ENCODE assay signal across 11 cellular contexts in genomic region chr5:132525299-132525724, GRCh38. TPM values are rescaled to one million over a fixed set of nuclear protein-coding genes. Genes with fewer than 3 reads are reported as not detected.
DNase-seq lines count a peak whose midpoint lies in the region; ATAC-seq and TF ChIP-seq lines count a peak whose summit lies in the region.
"Had no signal": no experiment of that assay in that cellular context is flagged by ENCODE, and none has a peak within 500 bp of the region (broad histone marks: within the 10 kb centered on the region; RNA-seq: fewer than 3 reads in every experiment).

No MANE protein-coding gene starts in this region.

- CTCF ChIA-PET in activated naive CD4-positive, alpha-beta T cell treated with anti-CD3 and anti-CD28 coated beads for 36 hours (lab: Charles Lee), result interaction anchor here (0.6 to 3.0 kb wide), 15 partner anchors 20 to 797 kb away, joined by 3 to 33 read pairs (median 7); partner anchors contain the start of gene CCNI2

- H3K36me3 Mint-ChIP-seq in activated naive CD4-positive, alpha-beta T cell treated with anti-CD3 and anti-CD28 coated beads for 36 hours (ENCODE audit: low read depth), result no peaks in the 10 kb centered on the region
- peaks cover 2 to 4% of the 10 kb centered on the region in 2 donors for H3K36me3 Mint-ChIP-seq in stimulated activated naive B cell treated with anti-CD40 and anti-IgM and Interleukin-4, amounts not matched to agents 10 μg/mL and 1 μg/mL and 100 μg/mL, for 72 hours
- no peaks in the 10 kb centered on the region for H3K36me3 Mint-ChIP-seq in type B pancreatic cell

- intact Hi-C loops in activated naive CD4-positive, alpha-beta T cell treated with anti-CD3 and anti-CD28 coated beads for 36 hours (cut with micrococcal nuclease), result loop anchor here (1.0 to 5.0 kb wide), 4 partner anchors 52 to 212 kb away; partner anchors contain the start of gene KIF3A

- peak; percentile 24 for DNase-seq in activated naive CD4-positive, alpha-beta T cell treated with anti-CD3 and anti-CD28 coated beads for 36 hours
- DNase-seq in activated naive CD4-positive, alpha-beta T cell (lab: John Stamatoyannopoulos, UW), result no peak
- peak; percentile 35 for DNase-seq in stimulated activated naive B cell treated with anti-CD40 and anti-IgM and Interleukin-4, amounts not matched to agents 10 μg/mL and 1 μg/mL and 100 μg/mL, for 72 hours
- DNase-seq in T-helper 9 cell (no peak), ureter (ENCODE audit: low spot score) (no peak), type B pancreatic cell (ENCODE audit: extremely low spot score, unreplicated experiment) (no peak)
- DNase-seq: GOT3, NCI-H226 had no signal

- H3K27me3 Mint-ChIP-seq in activated naive CD4-positive, alpha-beta T cell treated with anti-CD3 and anti-CD28 coated beads for 36 hours (ENCODE audit: low read depth), result peaks cover 4% of the 10 kb centered on the region
- H3K27me3 Mint-ChIP-seq in stimulated activated naive B cell treated with anti-CD40 and anti-IgM and Interleukin-4, amounts not matched to agents 10 μg/mL and 1 μg/mL and 100 μg/mL, for 72 hours, result no peaks in the 10 kb centered on the region
- peaks cover 11% of the 10 kb centered on the region for H3K27me3 Mint-ChIP-seq in type B pancreatic cell

- peaks cover 37% of the 10 kb centered on the region for H3K4me1 Mint-ChIP-seq in activated naive CD4-positive, alpha-beta T cell treated with anti-CD3 and anti-CD28 coated beads for 36 hours (ENCODE audit: low read depth)
- peaks cover 48 to 65% of the 10 kb centered on the region in 2 donors for H3K4me1 Mint-ChIP-seq in stimulated activated naive B cell treated with anti-CD40 and anti-IgM and Interleukin-4, amounts not matched to agents 10 μg/mL and 1 μg/mL and 100 μg/mL, for 72 hours
- H3K4me1 Mint-ChIP-seq in type B pancreatic cell (ENCODE audit: unreplicated experiment), result peaks cover 5% of the 10 kb centered on the region

- TF ChIP-seq CTCF in type B pancreatic cell (conservative IDR thresholded peaks at IDR 0.05), result no peak

- no peak overlapping the region for H3K27ac Mint-ChIP-seq in activated naive CD4-positive, alpha-beta T cell treated with anti-CD3 and anti-CD28 coated beads for 36 hours
- H3K27ac Mint-ChIP-seq in stimulated activated naive B cell treated with anti-CD40 and anti-IgM and Interleukin-4, amounts not matched to agents 10 μg/mL and 1 μg/mL and 100 μg/mL, for 72 hours, result peak overlapping the region; percentile 72
- no peak overlapping the region for H3K27ac Mint-ChIP-seq in type B pancreatic cell

- no peak overlapping the region for H3K4me3 Mint-ChIP-seq in activated naive CD4-positive, alpha-beta T cell treated with anti-CD3 and anti-CD28 coated beads for 36 hours
- H3K4me3 Mint-ChIP-seq in stimulated activated naive B cell treated with anti-CD40 and anti-IgM and Interleukin-4, amounts not matched to agents 10 μg/mL and 1 μg/mL and 100 μg/mL, for 72 hours, result peak overlapping the region; percentile 44 to 55
- no peak overlapping the region for H3K4me3 Mint-ChIP-seq in type B pancreatic cell

- no peaks in the 10 kb centered on the region for H3K9me3 Mint-ChIP-seq in activated naive CD4-positive, alpha-beta T cell treated with anti-CD3 and anti-CD28 coated beads for 36 hours
- peaks cover 0 to 3% of the 10 kb centered on the region in 2 donors for H3K9me3 Mint-ChIP-seq in stimulated activated naive B cell treated with anti-CD40 and anti-IgM and Interleukin-4, amounts not matched to agents 10 μg/mL and 1 μg/mL and 100 μg/mL, for 72 hours
- no peaks in the 10 kb centered on the region for H3K9me3 Mint-ChIP-seq in type B pancreatic cell

- peak; percentile 73 for ATAC-seq in HG02588 (IDR thresholded peaks at IDR 0.05; ENCODE audit: unreplicated experiment)
- ATAC-seq in HG03558 (IDR thresholded peaks at IDR 0.05; ENCODE audit: extremely low read depth, unreplicated experiment), result peak; percentile 82
- peak; percentile 86 to 88 for ATAC-seq in stimulated activated naive B cell treated with anti-CD40 and anti-IgM and Interleukin-4, amounts not matched to agents 10 μg/mL and 1 μg/mL and 100 μg/mL, for 72 hours (replicated peaks)

RNA-seq across cellular contexts. Expression of gene IL5, which starts 18.0 kb away (rescaled TPM):
- not detected for total RNA-seq in activated naive CD4-positive, alpha-beta T cell treated with anti-CD3 and anti-CD28 coated beads for 36 hours
- total RNA-seq in ureter (not detected), type B pancreatic cell (ENCODE audit: low replicate concordance) (not detected in 2 replicates)
- total RNA-seq: cardiac muscle cell had no signal

RNA-seq across cellular contexts. Expression of gene RAD50, which starts 31.5 kb away (rescaled TPM):
- 10 to 100 TPM; 39.1 to 42.4 TPM for total RNA-seq in activated naive CD4-positive, alpha-beta T cell treated with anti-CD3 and anti-CD28 coated beads for 36 hours
- total RNA-seq in ureter, result 49.5 TPM
- 41.3 and 50.1 TPM in 2 replicates for total RNA-seq in type B pancreatic cell (ENCODE audit: low replicate concordance)

RNA-seq across cellular contexts. Expression of gene IRF1, which starts 34.7 kb away (rescaled TPM):
- total RNA-seq in activated naive CD4-positive, alpha-beta T cell treated with anti-CD3 and anti-CD28 coated beads for 36 hours, result 10 to 100 TPM; 84.3 to 88.4 TPM
- total RNA-seq in ureter (40.8 TPM), type B pancreatic cell (ENCODE audit: low replicate concordance) (50.1 and 77.4 TPM in 2 replicates)

Comparison
In these comparisons a context has a peak if more than half of its experiments do, and no peak if none do; other contexts are left out.
1. DNase-seq: peak in activated naive CD4-positive, alpha-beta T cell treated with anti-CD3 and anti-CD28 coated beads for 36 hours (single experiment) and stimulated activated naive B cell treated with anti-CD40 and anti-IgM and Interleukin-4, amounts not matched to agents 10 μg/mL and 1 μg/mL and 100 μg/mL, for 72 hours (single experiment); none in activated naive CD4-positive, alpha-beta T cell (0 of 4), T-helper 9 cell (single experiment), ureter (single experiment) and type B pancreatic cell (single experiment).
2. H3K4me3 Mint-ChIP-seq: peak in stimulated activated naive B cell treated with anti-CD40 and anti-IgM and Interleukin-4, amounts not matched to agents 10 μg/mL and 1 μg/mL and 100 μg/mL, for 72 hours (2 of 2); none in activated naive CD4-positive, alpha-beta T cell treated with anti-CD3 and anti-CD28 coated beads for 36 hours (single experiment) and type B pancreatic cell (single experiment).
3. Peak in every context shown above with its lines, with median percentiles within 50 percentile points of each other: ATAC-seq.